ENCODE assay signal across 8 cellular contexts in the genomic region with DNA sequence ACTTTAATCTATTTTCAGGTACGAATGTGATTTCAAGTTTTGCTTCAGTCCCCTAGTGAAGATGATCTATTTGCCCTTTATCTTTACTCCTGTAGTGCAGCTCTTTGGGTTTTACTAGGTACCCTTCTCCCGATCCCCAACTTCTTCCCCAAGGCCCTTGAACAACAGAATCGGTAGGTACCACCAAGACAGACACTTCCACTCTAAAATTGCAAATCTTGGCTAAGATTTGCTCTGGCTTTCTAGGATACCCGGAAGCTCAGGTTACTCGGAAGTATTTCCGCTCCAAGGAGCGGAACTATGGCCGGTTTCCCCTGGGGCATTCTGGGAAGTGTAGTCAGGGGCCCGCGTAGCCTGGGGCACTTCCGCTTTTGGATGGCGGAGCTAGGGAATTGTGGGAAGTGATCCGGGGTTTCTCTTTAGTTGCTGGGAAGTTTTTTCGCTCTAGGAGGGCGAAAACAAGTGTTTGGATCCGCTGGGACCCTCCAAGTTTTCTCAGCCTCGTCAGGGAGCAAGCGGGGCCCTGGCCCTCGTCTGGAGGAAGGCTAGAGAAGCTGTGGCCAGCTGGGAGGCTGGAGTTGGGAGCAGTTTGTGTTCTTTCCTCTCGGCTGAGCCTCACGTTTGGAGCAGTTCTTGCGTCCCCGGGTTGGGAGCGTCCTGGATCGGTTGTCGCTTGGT. TPM values are rescaled to one million over a fixed set of nuclear protein-coding genes. Genes with fewer than 3 reads are reported as not detected.
DNase-seq lines count a peak whose midpoint lies in the region; ATAC-seq and TF ChIP-seq lines count a peak whose summit lies in the region.

No MANE protein-coding gene starts in this region.

- TF ChIP-seq CTCF in GM06990 (IDR thresholded peaks at IDR 0.05; ENCODE audit: insufficient read depth, low read length, poor library complexity, severe bottlenecking) (no peak), progenitor cell of endocrine pancreas (IDR thresholded peaks at IDR 0.05; ENCODE audit: unreplicated experiment) (no peak)

- peak overlapping the region; percentile 98 for H3K27ac Mint-ChIP-seq in progenitor cell of endocrine pancreas

- peaks cover 10% of the 10 kb centered on the region for H3K9me3 Mint-ChIP-seq in progenitor cell of endocrine pancreas (ENCODE audit: low read depth)

- H3K4me3 ChIP-seq in GM06990 (replicated peaks; ENCODE audit: low read depth, low read length): peak overlapping the region; percentile 93

- no peaks in the 10 kb centered on the region for H3K27me3 ChIP-seq in GM06990 (replicated peaks; ENCODE audit: control insufficient read depth, insufficient read depth, low read length)

- H3K27me3 Mint-ChIP-seq in progenitor cell of endocrine pancreas: peaks cover 12% of the 10 kb centered on the region

- intact Hi-C loops in left ventricle myocardium superior (cut with micrococcal nuclease): no loop called here

- H3K4me1 Mint-ChIP-seq in progenitor cell of endocrine pancreas (ENCODE audit: low read depth): peaks cover 3% of the 10 kb centered on the region

- peak overlapping the region; percentile 96 for H3K4me3 Mint-ChIP-seq in progenitor cell of endocrine pancreas (ENCODE audit: low read depth)

- ATAC-seq in HG02610 (IDR thresholded peaks at IDR 0.05; ENCODE audit: unreplicated experiment) (peak; percentile 86), left ventricle myocardium superior (peak; percentile 96)

- H3K36me3 ChIP-seq in GM06990 (ENCODE audit: control insufficient read depth, insufficient read depth, low read length): no peaks in the 10 kb centered on the region

- DNase-seq in GM06990 (ENCODE audit: extremely low read depth, insufficient read length): peak; percentile 77
- DNase-seq in NCI-H1105 treated with DMSO at 0.1 percent for 48 hours (lab: John Stamatoyannopoulos, UW): peak; percentile 60
- DNase-seq in T-helper 2 cell: peak; percentile 28 to 93 (median 69)
- DNase-seq in anterior cingulate cortex (lab: John Stamatoyannopoulos, UW): peak in 57 of 58 donors; percentile 32 to 94 (median 83)
- peak; percentile 89 for DNase-seq in left ventricle myocardium superior
- DNase-seq in progenitor cell of endocrine pancreas (ENCODE audit: low spot score, unreplicated experiment): peak; percentile 67
- peak; percentile 91 for DNase-seq in ureter (ENCODE audit: low spot score)

- H3K36me3 Mint-ChIP-seq in progenitor cell of endocrine pancreas (ENCODE audit: insufficient read depth): peaks cover 3% of the 10 kb centered on the region

RNA-seq across cellular contexts. Expression of gene ZNF227, which starts 5.1 kb away (rescaled TPM):
- total RNA-seq in left ventricle myocardium superior: 11.5 TPM
- 32.0 and 38.9 TPM in 2 replicates for total RNA-seq in progenitor cell of endocrine pancreas
- 22.4 TPM for total RNA-seq in ureter

RNA-seq across cellular contexts. Expression of gene ZNF226, which starts 42.4 kb away (rescaled TPM):
- total RNA-seq in left ventricle myocardium superior (19.9 TPM), progenitor cell of endocrine pancreas (38.2 and 38.7 TPM in 2 replicates), ureter (30.8 TPM)

RNA-seq across cellular contexts. Expression of gene ZNF233, which starts 52.4 kb away (rescaled TPM):
- total RNA-seq in left ventricle myocardium superior (6.5 TPM), progenitor cell of endocrine pancreas (5.7 and 7.9 TPM in 2 replicates), ureter (2.5 TPM)

Comparison
In these comparisons a context has a peak if more than half of its experiments do, and no peak if none do; other contexts are left out.
1. Peak in every context shown above with its lines: DNase-seq, ATAC-seq and H3K4me3 ChIP-seq.